ENCODE assay signal across 8 cellular contexts in the genomic region with DNA sequence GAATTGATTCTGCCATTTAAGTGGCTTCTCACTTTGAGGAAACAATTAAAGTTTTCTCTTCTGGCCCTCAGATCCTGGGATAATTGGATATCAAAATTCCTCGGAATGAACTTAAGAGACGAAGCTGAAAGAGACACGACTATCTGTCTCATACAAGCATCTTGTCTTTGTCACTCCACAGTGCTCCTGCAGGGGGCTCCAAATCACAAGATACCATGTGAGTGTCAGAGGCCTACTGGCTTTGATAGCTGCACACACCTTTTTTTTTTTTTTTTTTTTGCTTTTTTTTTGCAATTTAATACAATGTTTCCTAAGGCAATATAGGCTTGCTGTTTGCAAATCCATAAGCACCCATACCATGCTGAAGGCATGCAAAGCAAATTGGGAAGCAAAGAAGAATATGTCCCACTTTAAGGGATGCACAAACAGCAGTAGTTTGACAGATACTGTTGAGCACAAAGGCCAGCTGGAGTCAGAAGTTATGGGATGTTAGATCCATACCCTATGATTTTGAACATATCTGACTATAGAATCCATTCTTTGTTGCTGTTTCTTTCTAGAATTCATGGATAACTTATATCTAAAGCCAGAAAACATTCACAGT.
A peak's percentile ranks its signal among the peaks of the same experiment; 100 is the strongest.
DNase-seq lines count a peak whose midpoint lies in the region; ATAC-seq, FAIRE-seq and TF ChIP-seq lines count a peak whose summit lies in the region.

No MANE protein-coding gene starts in this region.

- H3K4me3 ChIP-seq in dorsolateral prefrontal cortex (no peak overlapping the region), retinal pigment epithelial cell (ENCODE audit: low read length) (no peak overlapping the region)

- TF ChIP-seq CTCF in dorsolateral prefrontal cortex (IDR thresholded peaks at IDR 0.05 in 54 of 56, conservative IDR thresholded peaks at IDR 0.05 in 2 of 56; ENCODE audit: low read depth in 1 of 56, partially characterized antibody in 56 of 56) (peak in 51 of 56 donors; percentile 16 to 70 (median 47)), retinal pigment epithelial cell (conservative IDR thresholded peaks at IDR 0.05; ENCODE audit: low read depth, low read length) (peak; percentile 48)

- H3K27ac ChIP-seq in dorsolateral prefrontal cortex: no peak overlapping the region

- intact Hi-C loops in dorsolateral prefrontal cortex (cut with DNase I): no loop called here

- peak; percentile 26 for DNase-seq in GDM1 (lab: John Stamatoyannopoulos, UW)
- DNase-seq in RCC 7860 (ENCODE audit: low spot score): peak; percentile 14
- DNase-seq in dorsolateral prefrontal cortex: peak in 5 of 10 donors; percentile 36 to 77 (median 54)
- no peak for DNase-seq in retinal pigment epithelial cell (ENCODE audit: low read depth)
- no peak for DNase-seq in GM19240 (ENCODE audit: insufficient read length, low spot score)
- no peak for DNase-seq in retina

- peaks cover 0 to 1% (median 0%) of the 10 kb centered on the region in 45 donors for H3K27me3 ChIP-seq in dorsolateral prefrontal cortex

- ATAC-seq in GM19455 (IDR thresholded peaks at IDR 0.05; ENCODE audit: unreplicated experiment): peak; percentile 83
- peak; percentile 89 for ATAC-seq in HG03378 (IDR thresholded peaks at IDR 0.05; ENCODE audit: unreplicated experiment)

- FAIRE-seq in RCC 7860 (lab: Jason Lieb, UNC): no peak

Comparison
In these comparisons a context has a peak if more than half of its experiments do, and no peak if none do; other contexts are left out.
1. DNase-seq: peak in GDM1 (single experiment) and RCC 7860 (single experiment); none in retinal pigment epithelial cell (single experiment), GM19240 (single experiment) and retina (single experiment).